Comparison of ENCODE assay signal across 1 cellular context in genomic region chr1:156912861-156913808, GRCh38.
TF ChIP-seq lines count a peak whose summit lies in the region.

No MANE protein-coding gene starts in this region.

TF ChIP-seq in K562, 482 proteins besides CTCF, POLR2A, EP300 and RAD21 (continued from another document and continues in another):
- TF ChIP-seq MGA (IDR thresholded peaks at IDR 0.05), result peak; percentile 72
- no peak for TF ChIP-seq BACH1 (tag; IDR thresholded peaks at IDR 0.05)
- no peak for TF ChIP-seq ZNF655 (CRISPR knock-in tag; IDR thresholded peaks at IDR 0.05)
- peak in 1 of 2 experiments; percentile 51; a peak in 2 of 4 replicates for TF ChIP-seq HDAC1 (IDR thresholded peaks at IDR 0.05)
- TF ChIP-seq ZNF12 (CRISPR knock-in tag; IDR thresholded peaks at IDR 0.05), result peak; percentile 39; the same call in 1 of the 2 replicates
- peak; percentile 50; the same call in 1 of the 2 replicates for TF ChIP-seq ZNF395 (CRISPR knock-in tag; IDR thresholded peaks at IDR 0.05)
- no peak for TF ChIP-seq ZNF184 (CRISPR knock-in tag; IDR thresholded peaks at IDR 0.05)
- peak; percentile 34; the same call in 1 of the 2 replicates for TF ChIP-seq ZNF764 (CRISPR knock-in tag; IDR thresholded peaks at IDR 0.05; ENCODE audit: low read depth)
- TF ChIP-seq JUN (IDR thresholded peaks at IDR 0.05; ENCODE audit: borderline replicate concordance, low read depth, low read length), result 0 out of 2 replicates have a peak, but pooled peaks have one; percentile 24
- TF ChIP-seq JUN (CRISPR knock-in tag; IDR thresholded peaks at IDR 0.05; ENCODE audit: borderline replicate concordance), result no peak
- no peak for TF ChIP-seq BCL6 (CRISPR knock-in tag; IDR thresholded peaks at IDR 0.05)
- no peak for TF ChIP-seq BRCA1 (IDR thresholded peaks at IDR 0.05)
- no peak for TF ChIP-seq BRCA1 (CRISPR knock-in tag; IDR thresholded peaks at IDR 0.05)
- peak; percentile 12 for TF ChIP-seq PRDM10 (IDR thresholded peaks at IDR 0.05; ENCODE audit: partially characterized antibody)
- TF ChIP-seq TFAP4 (CRISPR knock-in tag; IDR thresholded peaks at IDR 0.05; ENCODE audit: borderline replicate concordance), result peak; percentile 64; the same call in 1 of the 2 replicates
- TF ChIP-seq NFE2 (IDR thresholded peaks at IDR 0.05; ENCODE audit: low read depth), result no peak
- TF ChIP-seq ARID2 (IDR thresholded peaks at IDR 0.05), result no peak
- no peak for TF ChIP-seq SIN3B (IDR thresholded peaks at IDR 0.05; ENCODE audit: low read depth)
- no peak for TF ChIP-seq STAT6 (CRISPR knock-in tag; IDR thresholded peaks at IDR 0.05)
- TF ChIP-seq PATZ1 (CRISPR knock-in tag; IDR thresholded peaks at IDR 0.05; ENCODE audit: borderline replicate concordance), result 0 out of 2 replicates have a peak, but pooled peaks have one; percentile 61
- TF ChIP-seq ZBTB11 (CRISPR knock-in tag; IDR thresholded peaks at IDR 0.05), result peak in 1 of 3 experiments; percentile 43; a peak in 1 of 6 replicates
- peak; percentile 50 for TF ChIP-seq HMGN3 (IDR thresholded peaks at IDR 0.05; ENCODE audit: borderline replicate concordance, extremely low read depth, insufficient read length, low read depth, low read length)
